In the genomic region with DNA sequence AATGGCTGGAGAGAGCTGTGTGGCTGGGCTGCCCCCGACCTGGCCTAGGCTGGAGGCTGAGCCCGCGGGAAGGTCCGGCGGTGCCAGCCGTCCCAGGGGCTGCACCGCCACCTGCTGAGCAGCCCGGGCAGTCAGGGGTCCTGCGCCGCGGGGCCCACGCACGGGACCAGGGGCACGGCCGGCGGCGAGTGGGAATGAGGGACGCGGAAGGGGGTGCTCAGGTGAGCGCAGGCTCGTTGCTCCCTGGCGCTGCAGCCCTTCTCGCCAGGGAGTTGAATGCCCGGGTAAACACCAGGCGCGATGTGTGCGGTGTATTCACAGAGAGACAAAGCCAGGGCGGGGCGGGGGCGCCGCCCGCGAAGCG, we compare ENCODE assay signal across 8 cellular contexts. TPM values are rescaled to one million over a fixed set of nuclear protein-coding genes. Genes with fewer than 3 reads are reported as not detected.
DNase-seq lines count a peak whose midpoint lies in the region; ATAC-seq, FAIRE-seq and TF ChIP-seq lines count a peak whose summit lies in the region.

No MANE protein-coding gene starts in this region.

- TF ChIP-seq CTCF in D721Med (IDR thresholded peaks at IDR 0.05; ENCODE audit: insufficient read depth, missing control alignments) (peak; percentile 55), MM.1S (IDR thresholded peaks at IDR 0.05; ENCODE audit: low read length) (peak; percentile 30; the same call in 1 of the 2 replicates), endodermal cell (conservative IDR thresholded peaks at IDR 0.05) (no peak), neutrophil (IDR thresholded peaks at IDR 0.05) (no peak)

- no peaks in the 10 kb centered on the region for H3K9me3 Mint-ChIP-seq in endodermal cell

- H3K4me1 ChIP-seq in MM.1S (ENCODE audit: low read length) (0 out of 2 replicates have a peak, but pooled peaks cover 4% of the 10 kb centered on the region), endodermal cell (ENCODE audit: control insufficient read depth, insufficient read depth, low read length) (peaks cover 7% of the 10 kb centered on the region), neutrophil (ENCODE audit: control insufficient read depth in 1 of 2, insufficient read depth in 1 of 2, low read depth in 1 of 2, low read length in 1 of 2) (peaks cover 12 to 14% of the 10 kb centered on the region in 2 experiments)

- H3K4me3 Mint-ChIP-seq in endodermal cell, result peak overlapping the region; percentile 93

- H3K4me1 Mint-ChIP-seq in endodermal cell, result peaks cover 32% of the 10 kb centered on the region

- H3F3A ChIP-seq in MM.1S (ENCODE audit: insufficient read depth, low read length), result no peaks in the 10 kb centered on the region

- no peaks in the 10 kb centered on the region for H3K9me2 ChIP-seq in MM.1S (replicated peaks; ENCODE audit: insufficient read depth, low read length)

- H3K9me3 ChIP-seq in MM.1S (replicated peaks; ENCODE audit: insufficient read depth, low read length), result no peaks in the 10 kb centered on the region
- no peaks in the 10 kb centered on the region for H3K9me3 ChIP-seq in endodermal cell (ENCODE audit: control insufficient read depth, low read length)
- H3K9me3 ChIP-seq in neutrophil, result no peaks in the 10 kb centered on the region

- H3K36me3 ChIP-seq in MM.1S (replicated peaks; ENCODE audit: insufficient read depth, low read length), result no peaks in the 10 kb centered on the region
- no peaks in the 10 kb centered on the region for H3K36me3 ChIP-seq in endodermal cell (ENCODE audit: control insufficient read depth, insufficient read depth, low read length)
- no peaks in the 10 kb centered on the region for H3K36me3 ChIP-seq in neutrophil

- H3K27ac Mint-ChIP-seq in endodermal cell, result no peak overlapping the region

- H3K27ac ChIP-seq in MM.1S (ENCODE audit: low read length) (no peak overlapping the region), endodermal cell (ENCODE audit: low read depth, low read length) (no peak overlapping the region), neutrophil (no peak overlapping the region)

- peak overlapping the region; percentile 98 for H3K4me2 ChIP-seq in MM.1S (ENCODE audit: low read depth, low read length)

- no peak overlapping the region for H3K9ac ChIP-seq in MM.1S (ENCODE audit: low read length)
- H3K9ac ChIP-seq in endodermal cell (ENCODE audit: extremely low read depth, low read length, poor library complexity, severe bottlenecking), result no peak overlapping the region

- DNase-seq in D721Med (ENCODE audit: insufficient read length, low spot score), result no peak
- no peak for DNase-seq in MM.1S
- no peak for DNase-seq in endodermal cell
- no peak for DNase-seq in germinal center (ENCODE audit: low spot score)
- DNase-seq in NCI-H2171 treated with DMSO at 0.1 percent for 48 hours (lab: John Stamatoyannopoulos, UW), result no peak

- H3K27me3 Mint-ChIP-seq in endodermal cell (ENCODE audit: insufficient read depth), result peaks cover 15% of the 10 kb centered on the region

- 5 to 30% methylated on average over 6 to 34 of the region's 34 CpGs for WGBS in endodermal cell (ENCODE audit: insufficient coverage in 1 of 2, insufficient read length in 1 of 2), 2 experiments

- H3K27me3 ChIP-seq in MM.1S (replicated peaks; ENCODE audit: insufficient read depth, low read length) (peaks cover 63% of the 10 kb centered on the region), endodermal cell (ENCODE audit: control insufficient read depth, insufficient read depth, low read length, poor library complexity, severe bottlenecking) (peaks cover 25% of the 10 kb centered on the region), neutrophil (peaks cover 80% of the 10 kb centered on the region)

- ATAC-seq in GM21381 (IDR thresholded peaks at IDR 0.05; ENCODE audit: unreplicated experiment), result peak; percentile 17
- ATAC-seq in GM19467 (IDR thresholded peaks at IDR 0.05; ENCODE audit: unreplicated experiment), result no peak

- H3K4me3 ChIP-seq in MM.1S (ENCODE audit: low read length) (peak overlapping the region; percentile 62), endodermal cell (ENCODE audit: low read length) (peak overlapping the region; percentile 62), neutrophil (ENCODE audit: low read depth in 1 of 2, low read length in 1 of 2) (peak overlapping the region; percentile 23 to 53)

- FAIRE-seq in D721Med (lab: Jason Lieb, UNC), result no peak

- no peaks in the 10 kb centered on the region for H3K36me3 Mint-ChIP-seq in endodermal cell (ENCODE audit: low read depth)

- H4K20me1 ChIP-seq in MM.1S (ENCODE audit: insufficient read depth, low read length), result no peaks in the 10 kb centered on the region

- peak overlapping the region; percentile 69 for H2AFZ ChIP-seq in MM.1S (ENCODE audit: low read length)

- H3K79me2 ChIP-seq in MM.1S (ENCODE audit: low read length), result no peaks in the 10 kb centered on the region

RNA-seq across cellular contexts. Expression of a gene that starts 0.7 kb away (rescaled TPM):
- total RNA-seq in endodermal cell, result 10 to 100 TPM; 44.8 to 63.2 TPM
- polyA plus RNA-seq in endodermal cell (2013, experiment 1 of 2), result 32.1 TPM
- 33.4 TPM for polyA plus RNA-seq in endodermal cell (2013, experiment 2 of 2)

RNA-seq across cellular contexts. Expression of a gene that starts 37.0 kb away (rescaled TPM):
- 1 to 10 TPM in 1 of 2 donors, under 1 TPM in 1; 0.42 to 1.2 TPM for total RNA-seq in endodermal cell
- polyA plus RNA-seq in endodermal cell (2013, experiment 1 of 2), result 0.11 TPM
- 0.12 TPM for polyA plus RNA-seq in endodermal cell (2013, experiment 2 of 2)

RNA-seq across cellular contexts. Expression of a gene that starts 50.6 kb away (rescaled TPM):
- 1 to 10 TPM; 1.5 to 1.9 TPM for total RNA-seq in endodermal cell
- polyA plus RNA-seq in endodermal cell (2013, experiment 1 of 2), result 4.4 TPM
- 4.3 TPM for polyA plus RNA-seq in endodermal cell (2013, experiment 2 of 2)

Comparison
In these comparisons a context has a peak if more than half of its experiments do, and no peak if none do; other contexts are left out.
1. CTCF ChIP-seq: peak in D721Med (single experiment) and MM.1S (single experiment); none in endodermal cell (single experiment) and neutrophil (single experiment).
2. Peak in every context shown above with its lines, with median percentiles within 50 percentile points of each other: H3K4me3 ChIP-seq.